ENCODE assay signal across 1 cellular context in the genomic region with DNA sequence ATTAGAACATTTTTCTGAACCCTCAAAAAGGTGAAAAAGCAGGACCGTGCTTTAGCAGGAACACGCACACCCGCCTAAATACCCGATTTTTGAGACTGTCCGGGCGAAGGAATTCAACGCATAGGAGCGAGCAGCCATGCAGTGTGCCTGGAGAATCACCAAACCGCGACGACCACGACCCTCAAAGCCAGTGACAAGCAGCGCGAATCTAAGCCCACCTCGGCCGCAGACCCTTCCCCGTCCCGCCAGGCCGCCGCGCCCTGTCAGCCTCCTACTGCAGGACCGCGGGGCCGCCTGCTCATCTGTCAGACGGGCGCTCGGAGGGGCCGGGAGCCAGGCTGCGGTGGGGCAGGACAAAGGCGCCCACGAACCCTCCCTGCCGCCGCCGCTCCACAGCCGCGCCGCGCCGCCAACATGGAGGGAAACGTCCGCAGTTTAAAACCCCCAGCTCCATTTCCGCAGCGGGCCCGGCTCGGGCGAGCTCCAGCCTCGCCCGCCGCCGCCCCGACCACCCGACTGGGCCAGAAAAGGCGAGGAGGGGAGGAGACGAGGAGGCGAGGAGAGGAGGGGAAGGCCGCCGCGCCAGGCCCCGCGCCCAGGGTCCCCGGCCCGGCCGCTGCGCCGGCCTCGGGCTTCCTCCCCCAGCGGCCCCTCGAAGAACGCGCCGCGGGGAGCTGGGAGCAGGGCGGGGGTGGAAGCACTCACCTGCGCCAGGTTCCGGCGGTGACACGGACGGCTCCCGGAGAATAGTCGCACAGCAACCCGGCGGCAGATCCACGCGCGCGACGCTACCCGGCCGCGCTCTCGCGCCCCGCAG.
TF ChIP-seq lines count a peak whose summit lies in the region.

TSS of gene LBR (minus strand) at position 790 of the 817 bp plus-strand sequence. CDS start 3,963 bp downstream, outside the sequence.

TF ChIP-seq in HepG2, 621 proteins besides CTCF, POLR2A, EP300 and RAD21 (continued from another document):
- TF ChIP-seq NFE2 (CRISPR knock-in tag; IDR thresholded peaks at IDR 0.05): no peak
- TF ChIP-seq ZFP82 (CRISPR knock-in tag; IDR thresholded peaks at IDR 0.05; ENCODE audit: borderline replicate concordance): 0 out of 2 replicates have a peak, but pooled peaks have one; percentile 26
- no peak for TF ChIP-seq ZKSCAN5 (CRISPR knock-in tag; IDR thresholded peaks at IDR 0.05)
- no peak for TF ChIP-seq MEIS1 (CRISPR knock-in tag; IDR thresholded peaks at IDR 0.05; ENCODE audit: borderline replicate concordance)
- no peak for TF ChIP-seq ZXDC (CRISPR knock-in tag; IDR thresholded peaks at IDR 0.05)
- no peak for TF ChIP-seq GTF3A (CRISPR knock-in tag; conservative IDR thresholded peaks at IDR 0.05)
- no peak for TF ChIP-seq ZNF383 (CRISPR knock-in tag; IDR thresholded peaks at IDR 0.05; ENCODE audit: borderline replicate concordance)
- TF ChIP-seq KDM4B (CRISPR knock-in tag; IDR thresholded peaks at IDR 0.05): no peak
- TF ChIP-seq, protein P1, sequence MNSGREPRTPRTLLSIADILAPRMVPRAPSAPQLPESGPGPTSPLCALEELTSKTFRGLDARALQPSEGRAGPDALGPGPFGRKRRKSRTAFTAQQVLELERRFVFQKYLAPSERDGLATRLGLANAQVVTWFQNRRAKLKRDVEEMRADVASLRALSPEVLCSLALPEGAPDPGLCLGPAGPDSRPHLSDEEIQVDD (CRISPR knock-in tag; IDR thresholded peaks at IDR 0.05; ENCODE audit: borderline replicate concordance): no peak
- no peak for TF ChIP-seq KLF15 (CRISPR knock-in tag; IDR thresholded peaks at IDR 0.05; ENCODE audit: borderline replicate concordance)
- TF ChIP-seq ZNF329 (CRISPR knock-in tag; IDR thresholded peaks at IDR 0.05; ENCODE audit: low read depth): no peak
- TF ChIP-seq, protein P2, sequence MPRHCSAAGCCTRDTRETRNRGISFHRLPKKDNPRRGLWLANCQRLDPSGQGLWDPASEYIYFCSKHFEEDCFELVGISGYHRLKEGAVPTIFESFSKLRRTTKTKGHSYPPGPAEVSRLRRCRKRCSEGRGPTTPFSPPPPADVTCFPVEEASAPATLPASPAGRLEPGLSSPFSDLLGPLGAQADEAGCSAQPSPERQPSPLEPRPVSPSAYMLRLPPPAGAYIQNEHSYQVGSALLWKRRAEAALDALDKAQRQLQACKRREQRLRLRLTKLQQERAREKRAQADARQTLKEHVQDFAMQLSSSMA (CRISPR knock-in tag; IDR thresholded peaks at IDR 0.05): no peak
- TF ChIP-seq ZSCAN20 (CRISPR knock-in tag; IDR thresholded peaks at IDR 0.05; ENCODE audit: borderline replicate concordance): no peak
- TF ChIP-seq ZNF879 (CRISPR knock-in tag; IDR thresholded peaks at IDR 0.05): peak; percentile 42
